Comparison of ENCODE assay signal across 7 cellular contexts in the genomic region with DNA sequence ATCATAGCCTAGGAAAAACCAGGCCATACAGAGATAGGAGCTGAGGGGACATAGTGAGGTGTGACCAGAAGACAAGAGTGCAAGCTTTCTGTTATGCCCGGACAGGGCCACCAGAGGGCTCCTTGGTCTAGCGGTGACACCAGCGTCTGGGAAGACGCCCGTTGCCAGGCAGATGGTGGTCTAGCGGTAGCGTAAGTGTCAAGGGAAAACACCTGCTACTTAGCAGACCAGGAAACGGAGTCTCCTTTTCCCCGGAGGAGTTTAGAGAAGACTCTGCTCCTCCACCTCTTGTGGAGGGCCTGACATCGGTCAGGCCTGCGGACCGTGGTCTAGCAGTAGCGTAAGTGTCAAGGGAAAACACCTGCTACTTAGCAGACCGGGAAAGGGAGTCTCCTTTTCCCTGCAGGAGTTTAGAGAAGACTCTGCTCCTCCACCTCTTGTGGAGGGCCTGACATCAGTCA. TPM values are rescaled to one million over a fixed set of nuclear protein-coding genes. Genes with fewer than 3 reads are reported as not detected.
DNase-seq lines count a peak whose midpoint lies in the region; TF ChIP-seq lines count a peak whose summit lies in the region.
"Not testable (repeated sequence)": the region's sequence is repeated elsewhere in the genome, so short reads cannot be mapped to it uniquely, and the experiment has no call there.

No MANE protein-coding gene starts in this region.

- TF ChIP-seq CTCF in GM10266 (IDR thresholded peaks at IDR 0.05; ENCODE audit: control insufficient read depth, insufficient read depth, low read depth, missing control alignments) = peak; percentile 59
- peak; percentile 55 for TF ChIP-seq CTCF in epithelial cell of esophagus (IDR thresholded peaks at IDR 0.05; ENCODE audit: insufficient read depth, low read depth, low read length, missing control alignments)

- DNase-seq in GM10266 (ENCODE audit: extremely low spot score) = not testable (repeated sequence)
- DNase-seq in NCI-H146 (lab: John Stamatoyannopoulos, UW) (peak; percentile 60), SW480 (ENCODE audit: low spot score) (peak; percentile 31), epithelial cell of esophagus (ENCODE audit: low read depth) (peak; percentile 30), lung microvascular endothelial cell (ENCODE audit: low read depth in 2 of 2) (peak; percentile 21 to 52)
- peak; percentile 48 to 55 for DNase-seq in activated T-helper 1 cell treated with anti-CD3 and anti-CD28 coated beads, Interleukin-2, amount 50 U/mL, for 16 hours (ENCODE audit: low read depth in 1 of 2, low spot score in 1 of 2)
- DNase-seq in stimulated activated CD4-positive, alpha-beta T cell treated with anti-CD3 and anti-CD28 coated beads, Interleukin-15, amount 100 ng/mL, for 24 hours = peak; percentile 86

- not testable (repeated sequence) for H3K4me3 ChIP-seq in epithelial cell of esophagus (ENCODE audit: low read length)

RNA-seq across cellular contexts. Expression of a gene that starts 5.7 kb away (rescaled TPM):
- total RNA-seq in lung microvascular endothelial cell = 33.6 and 49.2 TPM in 2 replicates

RNA-seq across cellular contexts. Expression of a gene that starts 14.3 kb away (rescaled TPM):
- total RNA-seq in lung microvascular endothelial cell = 29.6 and 57.1 TPM in 2 replicates

RNA-seq across cellular contexts. Expression of a gene that starts 43.6 kb away (rescaled TPM):
- 10.2 and 16.1 TPM in 2 replicates for total RNA-seq in lung microvascular endothelial cell
